1 cellular context compared by ENCODE assay signal in genomic region chr10:132482090-132482489, GRCh38.
TF ChIP-seq lines count a peak whose summit lies in the region.

No MANE protein-coding gene starts in this region.

TF ChIP-seq in liver, 16 proteins besides CTCF, POLR2A, EP300 and RAD21 (continued from another document):
- TF ChIP-seq ZBTB33 (IDR thresholded peaks at IDR 0.05) = no peak
